ENCODE assay signal across 1 cellular context in genomic region chr3:184085389-184085852, GRCh38.
A peak's percentile ranks its signal among the peaks of the same experiment; 100 is the strongest.
TF ChIP-seq lines count a peak whose summit lies in the region.

No MANE protein-coding gene starts in this region.

TF ChIP-seq in K562, 482 proteins besides CTCF, POLR2A, EP300 and RAD21 (continued from another document and continues in another):
- TF ChIP-seq RBM14 (IDR thresholded peaks at IDR 0.05; ENCODE audit: borderline replicate concordance, insufficient read depth, low read depth, low read length) (no peak), MYC (IDR thresholded peaks at IDR 0.05; ENCODE audit: low read depth, low read length) (no peak), MYC (CRISPR knock-in tag; IDR thresholded peaks at IDR 0.05; ENCODE audit: borderline replicate concordance, low read depth) (no peak), YBX1 (IDR thresholded peaks at IDR 0.05) (no peak), NCOR1 (IDR thresholded peaks at IDR 0.05) (peak; percentile 74), XRCC5 (IDR thresholded peaks at IDR 0.05; ENCODE audit: low read depth, low read length) (no peak), THRAP3 (IDR thresholded peaks at IDR 0.05; ENCODE audit: borderline replicate concordance) (no peak), SNIP1 (IDR thresholded peaks at IDR 0.05; ENCODE audit: low read depth) (no peak), KHSRP (IDR thresholded peaks at IDR 0.05) (no peak), ELF4 (CRISPR knock-in tag; IDR thresholded peaks at IDR 0.05) (no peak), ZNF124 (CRISPR knock-in tag; IDR thresholded peaks at IDR 0.05) (no peak), POU5F1 (IDR thresholded peaks at IDR 0.05; ENCODE audit: borderline replicate concordance, low read depth, low read length, partially characterized antibody) (no peak), MAFG (tag; conservative IDR thresholded peaks at IDR 0.05) (0 out of 2 replicates have a peak, but pooled peaks have one; percentile 10), MTA2 (IDR thresholded peaks at IDR 0.05; ENCODE audit: low read depth) (no peak), ZNF668 (CRISPR knock-in tag; IDR thresholded peaks at IDR 0.05) (no peak), ELF1 (tag; IDR thresholded peaks at IDR 0.05) (peak; percentile 46; the same call in 1 of the 2 replicates), ESRRA (IDR thresholded peaks at IDR 0.05; ENCODE audit: borderline replicate concordance, low read depth) (no peak), MXI1 (IDR thresholded peaks at IDR 0.05; ENCODE audit: low read depth, low read length) (no peak), ZNF696 (CRISPR knock-in tag; conservative IDR thresholded peaks at IDR 0.05) (no peak), MTF1 (CRISPR knock-in tag; IDR thresholded peaks at IDR 0.05; ENCODE audit: borderline replicate concordance) (no peak), ZNF431 (CRISPR knock-in tag; IDR thresholded peaks at IDR 0.05) (no peak), FOXO4 (CRISPR knock-in tag; IDR thresholded peaks at IDR 0.05) (no peak), MECOM (CRISPR knock-in tag; IDR thresholded peaks at IDR 0.05) (no peak), MBD2 (IDR thresholded peaks at IDR 0.05; ENCODE audit: borderline replicate concordance, low read depth) (no peak), DDX20 (tag; IDR thresholded peaks at IDR 0.05; ENCODE audit: low read depth) (0 out of 2 replicates have a peak, but pooled peaks have one; percentile 12), ZNF518B (CRISPR knock-in tag; IDR thresholded peaks at IDR 0.05) (no peak), XRCC3 (IDR thresholded peaks at IDR 0.05) (no peak), CXXC5 (CRISPR knock-in tag; IDR thresholded peaks at IDR 0.05) (no peak), PHF21A (IDR thresholded peaks at IDR 0.05; ENCODE audit: borderline replicate concordance, low read depth) (peak; percentile 26; the same call in 1 of the 2 replicates), SP2 (IDR thresholded peaks at IDR 0.05; ENCODE audit: extremely low read depth, low read depth, low read length, poor library complexity, severe bottlenecking) (no peak), NFE2 (IDR thresholded peaks at IDR 0.05; ENCODE audit: low read depth) (peak; percentile 52), RHOXF2B (CRISPR knock-in tag; conservative IDR thresholded peaks at IDR 0.05) (no peak), ZSCAN29 (IDR thresholded peaks at IDR 0.05) (no peak), CSDE1 (IDR thresholded peaks at IDR 0.05) (no peak), ZNF584 (CRISPR knock-in tag; IDR thresholded peaks at IDR 0.05; ENCODE audit: low read depth) (0 out of 2 replicates have a peak, but pooled peaks have one; percentile 45), ZFP91 (CRISPR knock-in tag; IDR thresholded peaks at IDR 0.05) (no peak), RAD51 (IDR thresholded peaks at IDR 0.05; ENCODE audit: borderline replicate concordance, low read depth) (no peak), SP1 (CRISPR knock-in tag; IDR thresholded peaks at IDR 0.05) (no peak), PTTG1 (tag; IDR thresholded peaks at IDR 0.05; ENCODE audit: low read depth) (0 out of 2 replicates have a peak, but pooled peaks have one; percentile 56), SUPT5H (IDR thresholded peaks at IDR 0.05) (no peak), MTA1 (IDR thresholded peaks at IDR 0.05; ENCODE audit: borderline replicate concordance) (peak; percentile 57; the same call in 1 of the 2 replicates), ZEB2 (IDR thresholded peaks at IDR 0.05) (peak; percentile 67), NBN (IDR thresholded peaks at IDR 0.05; ENCODE audit: low read depth) (peak; percentile 58; the same call in 1 of the 2 replicates), TEAD4 (IDR thresholded peaks at IDR 0.05; ENCODE audit: low read length) (peak; percentile 50; the same call in 1 of the 2 replicates), TEAD4 (CRISPR knock-in tag; IDR thresholded peaks at IDR 0.05; ENCODE audit: borderline replicate concordance) (no peak), HEY1 (CRISPR knock-in tag; IDR thresholded peaks at IDR 0.05; ENCODE audit: borderline replicate concordance) (no peak), ID3 (CRISPR knock-in tag; IDR thresholded peaks at IDR 0.05) (no peak), ID3 (tag; IDR thresholded peaks at IDR 0.05) (no peak), JUN (IDR thresholded peaks at IDR 0.05; ENCODE audit: borderline replicate concordance, low read depth, low read length) (peak; percentile 98), JUN (CRISPR knock-in tag; IDR thresholded peaks at IDR 0.05; ENCODE audit: borderline replicate concordance) (no peak), HMG20B (CRISPR knock-in tag; IDR thresholded peaks at IDR 0.05) (no peak), NFE2L1 (tag; IDR thresholded peaks at IDR 0.05; ENCODE audit: borderline replicate concordance, low read depth) (peak; percentile 36; the same call in 1 of the 2 replicates), CREM (IDR thresholded peaks at IDR 0.05; ENCODE audit: low read depth) (0 out of 2 replicates have a peak, but pooled peaks have one; percentile 15), ZFPM2 (CRISPR knock-in tag; IDR thresholded peaks at IDR 0.05) (no peak), BMI1 (IDR thresholded peaks at IDR 0.05; ENCODE audit: low read length) (no peak), CBX8 (IDR thresholded peaks at IDR 0.05; ENCODE audit: borderline replicate concordance, extremely low read depth, low read depth, low read length, poor library complexity, severe bottlenecking) (no peak), ZNF561 (CRISPR knock-in tag; conservative IDR thresholded peaks at IDR 0.05) (no peak), TEAD1 (CRISPR knock-in tag; IDR thresholded peaks at IDR 0.05) (0 out of 4 replicates have a peak, but pooled peaks of 1 of the 2 experiments have one; percentile 7), FOXA3 (CRISPR knock-in tag; conservative IDR thresholded peaks at IDR 0.05 in 1 of 2, IDR thresholded peaks at IDR 0.05 in 1 of 2) (no peak), SRSF1 (IDR thresholded peaks at IDR 0.05; ENCODE audit: low read depth, low read length) (no peak), PCBP2 (IDR thresholded peaks at IDR 0.05; ENCODE audit: low read depth, low read length, poor library complexity, severe bottlenecking) (no peak), HNRNPLL (IDR thresholded peaks at IDR 0.05; ENCODE audit: low read depth, low read length, poor library complexity, severe bottlenecking) (no peak), ZNF146 (CRISPR knock-in tag; IDR thresholded peaks at IDR 0.05; ENCODE audit: unreplicated experiment) (no peak), ZNF384 (IDR thresholded peaks at IDR 0.05; ENCODE audit: low read depth, low read length) (no peak), ZNF282 (CRISPR knock-in tag; IDR thresholded peaks at IDR 0.05) (no peak), U2AF1 (optimal IDR thresholded peaks at IDR 0.05; ENCODE audit: low read depth, low read length) (no peak), STAT5B (CRISPR knock-in tag; IDR thresholded peaks at IDR 0.05) (no peak), ZNF232 (CRISPR knock-in tag; IDR thresholded peaks at IDR 0.05) (no peak), PKNOX1 (IDR thresholded peaks at IDR 0.05) (peak; percentile 95), MCM5 (IDR thresholded peaks at IDR 0.05; ENCODE audit: low read depth) (no peak), RCOR1 (IDR thresholded peaks at IDR 0.05; ENCODE audit: borderline replicate concordance in 1 of 2, low read depth in 2 of 2, low read length in 2 of 2) (peak; percentile 42 to 96; a peak in 3 of 4 replicates)
- TF ChIP-seq, protein P1, sequence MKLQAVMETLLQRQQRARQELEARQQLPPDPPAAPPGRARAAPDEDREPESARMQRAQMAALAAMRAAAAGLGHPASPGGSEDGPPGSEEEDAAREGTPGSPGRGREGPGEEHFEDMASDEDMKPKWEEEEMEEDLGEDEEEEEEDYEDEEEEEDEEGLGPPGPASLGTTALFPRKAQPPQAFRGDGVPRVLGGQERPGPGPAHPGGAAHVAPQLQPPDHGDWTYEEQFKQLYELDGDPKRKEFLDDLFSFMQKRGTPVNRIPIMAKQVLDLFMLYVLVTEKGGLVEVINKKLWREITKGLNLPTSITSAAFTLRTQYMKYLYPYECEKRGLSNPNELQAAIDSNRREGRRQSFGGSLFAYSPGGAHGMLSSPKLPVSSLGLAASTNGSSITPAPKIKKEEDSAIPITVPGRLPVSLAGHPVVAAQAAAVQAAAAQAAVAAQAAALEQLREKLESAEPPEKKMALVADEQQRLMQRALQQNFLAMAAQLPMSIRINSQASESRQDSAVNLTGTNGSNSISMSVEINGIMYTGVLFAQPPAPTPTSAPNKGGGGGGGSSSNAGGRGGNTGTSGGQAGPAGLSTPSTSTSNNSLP (IDR thresholded peaks at IDR 0.05; ENCODE audit: borderline replicate concordance, low read depth, low read length), result no peak
- TF ChIP-seq, protein P2, sequence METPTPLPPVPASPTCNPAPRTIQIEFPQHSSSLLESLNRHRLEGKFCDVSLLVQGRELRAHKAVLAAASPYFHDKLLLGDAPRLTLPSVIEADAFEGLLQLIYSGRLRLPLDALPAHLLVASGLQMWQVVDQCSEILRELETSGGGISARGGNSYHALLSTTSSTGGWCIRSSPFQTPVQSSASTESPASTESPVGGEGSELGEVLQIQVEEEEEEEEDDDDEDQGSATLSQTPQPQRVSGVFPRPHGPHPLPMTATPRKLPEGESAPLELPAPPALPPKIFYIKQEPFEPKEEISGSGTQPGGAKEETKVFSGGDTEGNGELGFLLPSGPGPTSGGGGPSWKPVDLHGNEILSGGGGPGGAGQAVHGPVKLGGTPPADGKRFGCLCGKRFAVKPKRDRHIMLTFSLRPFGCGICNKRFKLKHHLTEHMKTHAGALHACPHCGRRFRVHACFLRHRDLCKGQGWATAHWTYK (CRISPR knock-in tag; IDR thresholded peaks at IDR 0.05), result no peak
- TF ChIP-seq, protein P3, sequence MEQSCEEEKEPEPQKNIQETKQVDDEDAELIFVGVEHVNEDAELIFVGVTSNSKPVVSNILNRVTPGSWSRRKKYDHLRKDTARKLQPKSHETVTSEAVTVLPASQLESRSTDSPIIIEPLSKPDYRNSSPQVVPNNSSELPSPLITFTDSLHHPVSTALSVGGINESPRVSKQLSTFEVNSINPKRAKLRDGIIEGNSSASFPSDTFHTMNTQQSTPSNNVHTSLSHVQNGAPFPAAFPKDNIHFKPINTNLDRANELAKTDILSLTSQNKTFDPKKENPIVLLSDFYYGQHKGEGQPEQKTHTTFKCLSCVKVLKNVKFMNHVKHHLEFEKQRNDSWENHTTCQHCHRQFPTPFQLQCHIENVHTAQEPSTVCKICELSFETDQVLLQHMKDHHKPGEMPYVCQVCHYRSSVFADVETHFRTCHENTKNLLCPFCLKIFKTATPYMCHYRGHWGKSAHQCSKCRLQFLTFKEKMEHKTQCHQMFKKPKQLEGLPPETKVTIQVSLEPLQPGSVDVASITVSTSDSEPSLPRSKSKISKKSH (CRISPR knock-in tag; IDR thresholded peaks at IDR 0.05), result no peak
